13 cellular contexts compared by ENCODE assay signal in the genomic region with DNA sequence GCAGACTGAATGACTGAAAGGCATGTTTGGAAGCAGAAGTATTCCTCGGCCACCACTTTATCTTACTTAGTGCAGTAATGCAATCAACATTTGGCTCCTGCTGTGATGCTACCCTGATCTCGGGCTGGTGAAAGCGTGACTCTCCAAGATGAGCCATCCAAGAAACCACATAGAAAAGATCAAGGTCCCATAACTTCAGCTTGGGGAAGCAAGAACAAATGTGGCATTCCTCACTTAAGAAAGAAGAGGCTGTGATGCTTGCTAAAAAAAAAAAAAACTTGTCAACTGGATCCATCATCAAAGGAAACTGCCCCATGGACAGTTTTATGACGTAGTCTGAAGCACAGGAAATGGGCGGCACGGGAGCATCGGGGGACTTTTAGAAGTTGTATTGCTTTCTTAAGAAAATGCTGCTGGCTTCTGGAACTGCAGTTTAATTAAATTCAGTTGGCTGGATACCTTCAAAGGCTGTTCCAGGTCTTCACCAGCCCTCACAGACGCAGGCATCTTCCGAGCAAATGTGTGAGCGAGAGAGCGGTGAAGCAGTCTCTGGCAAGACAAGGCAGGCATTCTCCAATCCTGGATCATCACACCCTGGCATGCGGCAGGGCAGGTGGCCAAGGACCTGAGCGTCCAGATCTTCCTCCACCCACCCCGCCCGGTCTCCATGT. TPM values are rescaled to one million over a fixed set of nuclear protein-coding genes. Genes with fewer than 3 reads are reported as not detected.
DNase-seq lines count a peak whose midpoint lies in the region; ATAC-seq and TF ChIP-seq lines count a peak whose summit lies in the region.
"Had no signal": no experiment of that assay in that cellular context is flagged by ENCODE, and none has a peak within 500 bp of the region (broad histone marks: within the 10 kb centered on the region; RNA-seq: fewer than 3 reads in every experiment).

No MANE protein-coding gene starts in this region.

- TF ChIP-seq EP300 in suprapubic skin (IDR thresholded peaks at IDR 0.05) (no peak), sigmoid colon (IDR thresholded peaks at IDR 0.05) (no peak)

- H3K27me3 ChIP-seq in suprapubic skin = no peaks in the 10 kb centered on the region
- no peaks in the 10 kb centered on the region for H3K27me3 ChIP-seq in sigmoid colon
- H3K27me3 ChIP-seq: adrenal gland, upper lobe of left lung had no signal

- ATAC-seq in GM18909 (IDR thresholded peaks at IDR 0.05; ENCODE audit: poor library complexity, unreplicated experiment) = no peak
- ATAC-seq: A549; natural killer cell treated with Interleukin-12 subunit alpha and Interleukin-12 subunit beta and Interleukin-15 and Interleukin-18, amount 100 ng/mL, for 72 hours had no signal

- TF ChIP-seq CTCF in suprapubic skin (IDR thresholded peaks at IDR 0.05) (no peak), sigmoid colon (IDR thresholded peaks at IDR 0.05) (no peak)

- H3K36me3 ChIP-seq in suprapubic skin = no peaks in the 10 kb centered on the region
- no peaks in the 10 kb centered on the region for H3K36me3 ChIP-seq in sigmoid colon
- H3K36me3 ChIP-seq: adrenal gland, upper lobe of left lung had no signal

- DNase-seq in activated CD4-positive, alpha-beta T cell treated with anti-CD3 and anti-CD28 coated beads for 48 hours = peak; percentile 13
- no peak for DNase-seq in activated CD4-positive, alpha-beta T cell treated with anti-CD3 and anti-CD28 coated beads for 1 hour
- DNase-seq in anterior cingulate cortex (lab: John Stamatoyannopoulos, UW) = peak in 33 of 58 donors; percentile 3 to 46 (median 14)
- DNase-seq in glomerular visceral epithelial cell (ENCODE audit: extremely low spot score) = peak; percentile 73
- DNase-seq in suprapubic skin (ENCODE audit: low spot score in 2 of 2) = peak in 1 of 2 donors; percentile 80
- no peak for DNase-seq in sigmoid colon
- no peak for DNase-seq in NCI-H510A treated with DMSO at 0.1 percent for 48 hours (lab: John Stamatoyannopoulos, UW)
- DNase-seq: adrenal gland; stimulated activated CD4-positive, alpha-beta T cell treated with anti-CD3 and anti-CD28 coated beads, Interleukin-4, amount 100 ng/mL, for 1 hour; upper lobe of left lung had no signal

- H3K27ac ChIP-seq in suprapubic skin (peak overlapping the region; percentile 45), sigmoid colon (no peak overlapping the region)
- H3K27ac ChIP-seq: adrenal gland, upper lobe of left lung had no signal

- H3K4me3 ChIP-seq in suprapubic skin (no peak overlapping the region), sigmoid colon (no peak overlapping the region)
- H3K4me3 ChIP-seq: A549, adrenal gland, upper lobe of left lung had no signal

- intact Hi-C loops in sigmoid colon (cut with DNase I) = no loop called here

- H3K4me1 ChIP-seq in suprapubic skin = peaks cover 36% of the 10 kb centered on the region
- peaks cover 0 to 14% (median 8%) of the 10 kb centered on the region in 4 donors for H3K4me1 ChIP-seq in sigmoid colon
- H3K4me1 ChIP-seq: upper lobe of left lung had no signal

- no peaks in the 10 kb centered on the region for H3K9me3 ChIP-seq in suprapubic skin
- no peaks in the 10 kb centered on the region for H3K9me3 ChIP-seq in sigmoid colon
- H3K9me3 ChIP-seq: A549, adrenal gland, upper lobe of left lung had no signal

- 18% methylated on average over 14 of the region's 15 CpGs for WGBS in suprapubic skin
- WGBS in sigmoid colon, 2 donors = 30 to 60% methylated on average over 15 of the region's 15 CpGs

- TF ChIP-seq POLR2A in suprapubic skin (IDR thresholded peaks at IDR 0.05) (no peak), sigmoid colon (IDR thresholded peaks at IDR 0.05) (no peak)

RNA-seq across cellular contexts. Expression of gene MAP1LC3B2, which starts 38.2 kb away (rescaled TPM):
- total RNA-seq in suprapubic skin (10 to 100 TPM in 1 of 4 donors, 1 to 10 TPM in 2, not detected in 1; 3.5 to 13.9 (median 5.6) TPM), sigmoid colon (1 to 10 TPM in 1 of 4 donors, not detected in 3; 1.1 TPM)
- 1 to 10 TPM in 2 of 3 donors, under 1 TPM in 1; 0.90 to 6.2 (median 4.8) TPM for polyA plus RNA-seq in sigmoid colon

Comparison
In these comparisons a context has a peak if more than half of its experiments do, and no peak if none do; other contexts are left out.
1. DNase-seq: peak in activated CD4-positive, alpha-beta T cell treated with anti-CD3 and anti-CD28 coated beads for 48 hours (single experiment), anterior cingulate cortex (33 of 58) and glomerular visceral epithelial cell (single experiment); none in activated CD4-positive, alpha-beta T cell treated with anti-CD3 and anti-CD28 coated beads for 1 hour (single experiment), sigmoid colon (single experiment) and NCI-H510A treated with DMSO at 0.1 percent for 48 hours (single experiment).